Comparison of ENCODE assay signal across 6 cellular contexts in the genomic region with DNA sequence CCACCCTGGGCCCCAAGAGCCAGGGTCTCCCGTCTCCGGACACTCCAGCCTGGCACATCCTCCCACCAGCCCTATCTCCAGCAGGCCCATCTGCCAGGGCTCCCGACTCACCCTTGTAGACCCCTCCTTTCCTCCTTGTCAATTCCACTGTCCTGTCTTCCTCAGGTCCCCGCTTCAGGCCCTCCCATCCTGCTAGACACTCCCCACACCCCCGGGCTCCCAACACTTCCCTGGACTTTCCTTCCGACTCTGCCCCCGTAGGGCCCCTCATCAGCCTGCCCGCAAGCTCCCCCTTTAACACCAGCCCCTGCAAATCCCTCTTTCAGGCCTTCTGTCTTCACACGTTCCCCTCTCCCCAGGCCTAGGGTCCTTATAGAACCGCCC. TPM values are rescaled to one million over a fixed set of nuclear protein-coding genes. Genes with fewer than 3 reads are reported as not detected.
DNase-seq lines count a peak whose midpoint lies in the region; ATAC-seq and TF ChIP-seq lines count a peak whose summit lies in the region.

No MANE protein-coding gene starts in this region.

- H4K20me1 ChIP-seq in OCI-LY7 (ENCODE audit: insufficient read depth, low read length) (no peaks in the 10 kb centered on the region), hepatocyte (ENCODE audit: insufficient read depth, poor library complexity, severe bottlenecking) (no peaks in the 10 kb centered on the region)

- H2AFZ ChIP-seq in OCI-LY7 (ENCODE audit: low read length), result no peak overlapping the region
- no peak overlapping the region for H2AFZ ChIP-seq in hepatocyte

- TF ChIP-seq CTCF in OCI-LY7 (conservative IDR thresholded peaks at IDR 0.05; ENCODE audit: low read length), result no peak
- TF ChIP-seq CTCF in hepatocyte (IDR thresholded peaks at IDR 0.05; ENCODE audit: poor library complexity), result no peak

- H3K27ac ChIP-seq in OCI-LY7 (ENCODE audit: low read depth, low read length, poor library complexity, severe bottlenecking) (no peak overlapping the region), hepatocyte (no peak overlapping the region)

- CTCF ChIA-PET in OCI-LY7 (lab: Charles Lee; ENCODE audit: unreplicated experiment), result no interaction called here

- H3K27me3 ChIP-seq in hepatocyte, result no peaks in the 10 kb centered on the region

- ATAC-seq in HG02588 (IDR thresholded peaks at IDR 0.05; ENCODE audit: unreplicated experiment) (no peak), GM18511 (IDR thresholded peaks at IDR 0.05; ENCODE audit: unreplicated experiment) (no peak), HG03378 (IDR thresholded peaks at IDR 0.05; ENCODE audit: unreplicated experiment) (no peak)

- no peaks in the 10 kb centered on the region for H3K79me2 ChIP-seq in OCI-LY7 (ENCODE audit: insufficient read depth, low read depth, low read length)
- no peaks in the 10 kb centered on the region for H3K79me2 ChIP-seq in hepatocyte

- DNase-seq in 8988T (peak; percentile 47), OCI-LY7 (ENCODE audit: low spot score) (no peak), hepatocyte (ENCODE audit: low spot score) (no peak)

- peaks cover 7% of the 10 kb centered on the region for H3K4me1 ChIP-seq in OCI-LY7 (ENCODE audit: insufficient read depth, low read length, poor library complexity, severe bottlenecking)
- no peaks in the 10 kb centered on the region for H3K4me1 ChIP-seq in hepatocyte (ENCODE audit: insufficient read depth)

- no peaks in the 10 kb centered on the region for H3K9me2 ChIP-seq in OCI-LY7 (ENCODE audit: insufficient read depth, low read length)
- H3K9me2 ChIP-seq in hepatocyte (replicated peaks; ENCODE audit: insufficient read depth), result no peaks in the 10 kb centered on the region

- H3K36me3 ChIP-seq in OCI-LY7 (ENCODE audit: insufficient read depth, low read length) (no peaks in the 10 kb centered on the region), hepatocyte (replicated peaks; ENCODE audit: insufficient read depth, low read depth) (no peaks in the 10 kb centered on the region)

- BruUV-seq in OCI-LY7 (replicated peaks; lab: Mats Ljungman, UMichigan), result no TSS peak

- H3K9me3 ChIP-seq in OCI-LY7 (ENCODE audit: low read length) (no peaks in the 10 kb centered on the region), hepatocyte (ENCODE audit: low read depth) (no peaks in the 10 kb centered on the region)

- 89% methylated on average over 9 of the region's 10 CpGs for WGBS in hepatocyte (ENCODE audit: low lambda C conversion rate, missing lambda C conversion rate)

- H3K4me3 ChIP-seq in OCI-LY7 (ENCODE audit: low read depth, low read length, poor library complexity, severe bottlenecking), result no peak overlapping the region
- no peak overlapping the region for H3K4me3 ChIP-seq in hepatocyte

- POLR2A ChIA-PET in OCI-LY7 (lab: Charles Lee), result no interaction called here

- H3K4me2 ChIP-seq in OCI-LY7 (ENCODE audit: low read length) (peak overlapping the region; percentile 71; the same call in 1 of the 2 replicates), hepatocyte (peak overlapping the region; percentile 77)

- intact Hi-C loops in OCI-LY7 (cut with micrococcal nuclease; ENCODE audit: unreplicated experiment), result no loop called here

RNA-seq across cellular contexts. Expression of gene PRAF2, which starts 1.1 kb away (rescaled TPM):
- 2.3 and 8.1 TPM in 2 replicates for total RNA-seq in OCI-LY7 (2014; rRNA removed; shearing (Covaris generic))
- total RNA-seq in OCI-LY7 (2022) (17.5 and 20.3 TPM in 2 replicates), hepatocyte (4.1 and 6.7 TPM in 2 replicates)
- polyA plus RNA-seq in hepatocyte, result 59.7 and 76.9 TPM in 2 replicates

RNA-seq across cellular contexts. Expression of gene WDR45, which starts 7.0 kb away (rescaled TPM):
- 32.4 and 37.6 TPM in 2 replicates for total RNA-seq in OCI-LY7 (2014; rRNA removed; shearing (Covaris generic))
- total RNA-seq in OCI-LY7 (2022) (46.2 and 48.7 TPM in 2 replicates), hepatocyte (59.6 and 69.5 TPM in 2 replicates)
- 67.7 and 74.7 TPM in 2 replicates for polyA plus RNA-seq in hepatocyte

RNA-seq across cellular contexts. Expression of gene CCDC120, which starts 13.9 kb away (rescaled TPM):
- 0.95 and 1.4 TPM in 2 replicates for total RNA-seq in OCI-LY7 (2014; rRNA removed; shearing (Covaris generic))
- total RNA-seq in OCI-LY7 (2022) (3.6 and 4.1 TPM in 2 replicates), hepatocyte (5.1 and 7.0 TPM in 2 replicates)
- polyA plus RNA-seq in hepatocyte, result 19.1 and 19.3 TPM in 2 replicates

RNA-seq across cellular contexts. Expression of gene TFE3, which starts 29.5 kb away (rescaled TPM):
- total RNA-seq in OCI-LY7 (2014; rRNA removed; shearing (Covaris generic)), result 7.6 and 10.2 TPM in 2 replicates
- 19.0 and 19.8 TPM in 2 replicates for total RNA-seq in OCI-LY7 (2022)
- 37.0 and 38.3 TPM in 2 replicates for total RNA-seq in hepatocyte
- polyA plus RNA-seq in hepatocyte, result 59.8 and 80.0 TPM in 2 replicates

RNA-seq across cellular contexts. Expression of gene GPKOW, which starts 50.8 kb away (rescaled TPM):
- 18.8 and 27.5 TPM in 2 replicates for total RNA-seq in OCI-LY7 (2014; rRNA removed; shearing (Covaris generic))
- 16.8 and 17.7 TPM in 2 replicates for total RNA-seq in OCI-LY7 (2022)
- 23.1 and 26.4 TPM in 2 replicates for total RNA-seq in hepatocyte
- 22.5 and 22.7 TPM in 2 replicates for polyA plus RNA-seq in hepatocyte
